Comparison of ENCODE assay signal across 13 cellular contexts in the genomic region with DNA sequence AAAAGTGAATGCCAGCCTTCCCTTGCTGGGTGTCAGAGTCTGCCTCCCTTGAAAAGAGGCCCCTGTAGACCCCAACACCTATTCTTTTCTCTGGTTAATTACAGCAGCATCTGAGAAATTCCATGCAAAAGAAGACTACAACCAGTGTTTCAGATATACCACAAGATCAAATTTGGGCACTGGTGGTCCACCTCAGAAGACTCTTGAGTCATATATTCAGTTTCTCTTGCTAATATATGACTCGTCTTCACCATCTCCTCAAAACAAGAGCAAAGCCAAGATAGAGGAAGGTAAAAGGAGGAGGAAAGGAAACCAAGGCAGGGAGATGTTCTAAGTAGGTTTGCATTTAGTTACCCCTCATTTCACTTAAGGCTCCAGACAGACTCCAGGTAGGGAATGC.
DNase-seq lines count a peak whose midpoint lies in the region; ATAC-seq and TF ChIP-seq lines count a peak whose summit lies in the region.
"Had no signal": no experiment of that assay in that cellular context is flagged by ENCODE, and none has a peak within 500 bp of the region (broad histone marks: within the 10 kb centered on the region; RNA-seq: fewer than 3 reads in every experiment).

No MANE protein-coding gene starts in this region.

- H3K27ac Mint-ChIP-seq in activated naive CD8-positive, alpha-beta T cell treated with anti-CD3 and anti-CD28 coated beads, Interleukin-2, amount 50 U/mL, for 24 hours: no peak overlapping the region
- H3K27ac Mint-ChIP-seq in activated naive CD8-positive, alpha-beta T cell treated with anti-CD3 and anti-CD28 coated beads for 36 hours: no peak overlapping the region
- H3K27ac Mint-ChIP-seq: B cell; CD4-positive, CD25-positive, alpha-beta regulatory T cell; GM23338 had no signal

- no peaks in the 10 kb centered on the region for H3K36me3 Mint-ChIP-seq in activated naive CD8-positive, alpha-beta T cell treated with anti-CD3 and anti-CD28 coated beads, Interleukin-2, amount 50 U/mL, for 24 hours (ENCODE audit: low read depth)
- H3K36me3 Mint-ChIP-seq in activated naive CD8-positive, alpha-beta T cell treated with anti-CD3 and anti-CD28 coated beads for 36 hours: no peaks in the 10 kb centered on the region
- H3K36me3 Mint-ChIP-seq: CD4-positive, CD25-positive, alpha-beta regulatory T cell had no signal

- ATAC-seq in activated naive CD8-positive, alpha-beta T cell treated with anti-CD3 and anti-CD28 coated beads, Interleukin-2, amount 50 U/mL, for 24 hours: peak; percentile 49
- ATAC-seq in HG02610 (IDR thresholded peaks at IDR 0.05; ENCODE audit: unreplicated experiment) (peak; percentile 53), SK-N-SH treated with all-trans-retinoic acid at 6 μM for 48 hours (no peak)
- ATAC-seq: GM23338 had no signal

- H3K4me3 Mint-ChIP-seq in activated naive CD8-positive, alpha-beta T cell treated with anti-CD3 and anti-CD28 coated beads, Interleukin-2, amount 50 U/mL, for 24 hours: no peak overlapping the region
- no peak overlapping the region for H3K4me3 Mint-ChIP-seq in activated naive CD8-positive, alpha-beta T cell treated with anti-CD3 and anti-CD28 coated beads for 36 hours
- H3K4me3 Mint-ChIP-seq: B cell; CD4-positive, CD25-positive, alpha-beta regulatory T cell; GM23338 had no signal

- peaks cover 6% of the 10 kb centered on the region for H3K4me1 Mint-ChIP-seq in activated naive CD8-positive, alpha-beta T cell treated with anti-CD3 and anti-CD28 coated beads, Interleukin-2, amount 50 U/mL, for 24 hours
- peaks cover 8% of the 10 kb centered on the region for H3K4me1 Mint-ChIP-seq in activated naive CD8-positive, alpha-beta T cell treated with anti-CD3 and anti-CD28 coated beads for 36 hours
- H3K4me1 Mint-ChIP-seq: B cell; CD4-positive, CD25-positive, alpha-beta regulatory T cell had no signal

- no peaks in the 10 kb centered on the region for H3K9me3 Mint-ChIP-seq in activated naive CD8-positive, alpha-beta T cell treated with anti-CD3 and anti-CD28 coated beads, Interleukin-2, amount 50 U/mL, for 24 hours
- H3K9me3 Mint-ChIP-seq in activated naive CD8-positive, alpha-beta T cell treated with anti-CD3 and anti-CD28 coated beads for 36 hours: no peaks in the 10 kb centered on the region
- H3K9me3 Mint-ChIP-seq: GM23338 had no signal

- H3K27me3 Mint-ChIP-seq in activated naive CD8-positive, alpha-beta T cell treated with anti-CD3 and anti-CD28 coated beads, Interleukin-2, amount 50 U/mL, for 24 hours: peaks cover 5% of the 10 kb centered on the region
- peaks cover 25% of the 10 kb centered on the region for H3K27me3 Mint-ChIP-seq in activated naive CD8-positive, alpha-beta T cell treated with anti-CD3 and anti-CD28 coated beads for 36 hours
- H3K27me3 Mint-ChIP-seq: CD4-positive, CD25-positive, alpha-beta regulatory T cell had no signal

- no peak for DNase-seq in activated naive CD8-positive, alpha-beta T cell treated with anti-CD3 and anti-CD28 coated beads, Interleukin-2, amount 50 U/mL, for 24 hours
- DNase-seq in activated naive CD8-positive, alpha-beta T cell treated with anti-CD3 and anti-CD28 coated beads for 36 hours: no peak
- DNase-seq in islet precursor cell (peak; percentile 2), SW 1271 (lab: John Stamatoyannopoulos, UW) (no peak)
- DNase-seq in stimulated activated CD8-positive, alpha-beta memory T cell treated with anti-CD3 and anti-CD28 coated beads, Interleukin-4, amount 100 ng/mL, for 48 hours: no peak
- DNase-seq: C1 segment of cervical spinal cord; Caco-2; CD4-positive, CD25-positive, alpha-beta regulatory T cell; HCEC 1CT had no signal

TF ChIP-seq in SK-N-SH treated with all-trans-retinoic acid at 6 μM for 48 hours, 23 proteins besides CTCF, POLR2A, EP300 and RAD21:
- TF ChIP-seq ZFP3 (CRISPR knock-in tag; IDR thresholded peaks at IDR 0.05) (no peak), OSR1 (CRISPR knock-in tag; IDR thresholded peaks at IDR 0.05) (no peak), PPARA (CRISPR knock-in tag; IDR thresholded peaks at IDR 0.05; ENCODE audit: borderline replicate concordance) (no peak)
- TF ChIP-seq, protein P1, sequence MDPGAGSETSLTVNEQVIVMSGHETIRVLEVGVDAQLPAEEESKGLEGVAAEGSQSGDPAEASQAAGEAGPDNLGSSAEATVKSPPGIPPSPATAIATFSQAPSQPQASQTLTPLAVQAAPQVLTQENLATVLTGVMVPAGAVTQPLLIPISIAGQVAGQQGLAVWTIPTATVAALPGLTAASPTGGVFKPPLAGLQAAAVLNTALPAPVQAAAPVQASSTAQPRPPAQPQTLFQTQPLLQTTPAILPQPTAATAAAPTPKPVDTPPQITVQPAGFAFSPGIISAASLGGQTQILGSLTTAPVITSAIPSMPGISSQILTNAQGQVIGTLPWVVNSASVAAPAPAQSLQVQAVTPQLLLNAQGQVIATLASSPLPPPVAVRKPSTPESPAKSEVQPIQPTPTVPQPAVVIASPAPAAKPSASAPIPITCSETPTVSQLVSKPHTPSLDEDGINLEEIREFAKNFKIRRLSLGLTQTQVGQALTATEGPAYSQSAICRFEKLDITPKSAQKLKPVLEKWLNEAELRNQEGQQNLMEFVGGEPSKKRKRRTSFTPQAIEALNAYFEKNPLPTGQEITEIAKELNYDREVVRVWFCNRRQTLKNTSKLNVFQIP (CRISPR knock-in tag; IDR thresholded peaks at IDR 0.05; ENCODE audit: borderline replicate concordance, low read depth): no peak
